Comparison of ENCODE assay signal across 20 cellular contexts in the genomic region with DNA sequence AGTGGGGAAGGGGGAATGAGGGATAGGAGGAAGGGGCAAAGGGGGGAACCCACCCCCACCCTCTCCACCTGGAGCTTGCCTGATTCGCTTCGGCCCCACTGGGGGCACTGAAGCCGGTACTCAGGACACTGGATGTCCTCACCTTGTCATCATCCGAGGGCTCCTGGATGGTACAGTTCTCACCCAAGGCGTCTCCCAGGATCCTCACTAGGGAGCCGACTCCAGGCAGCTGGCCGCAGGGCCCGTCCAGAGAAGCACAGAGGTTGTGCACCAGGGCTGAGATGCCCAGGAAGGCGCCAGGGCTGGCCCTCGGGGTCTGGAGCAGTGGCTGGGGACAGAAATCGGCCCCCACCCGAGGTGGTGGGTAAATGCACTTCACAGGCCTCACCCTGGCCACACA.
DNase-seq lines count a peak whose midpoint lies in the region; ATAC-seq and TF ChIP-seq lines count a peak whose summit lies in the region.
"Had no signal": no experiment of that assay in that cellular context is flagged by ENCODE, and none has a peak within 500 bp of the region (broad histone marks: within the 10 kb centered on the region; RNA-seq: fewer than 3 reads in every experiment).

No MANE protein-coding gene starts in this region.

- H3K4me2 ChIP-seq in IMR-90 (ENCODE audit: low read depth, low read length), result no peak overlapping the region

- in situ Hi-C loops in IMR-90 (cut with MboI; ENCODE audit: low sequenced_read_pairs) (no loop called here), gastrocnemius medialis (cut with MboI; ENCODE audit: low sequenced_read_pairs in 4 of 4) (no loop called here)

- H4K5ac ChIP-seq in IMR-90 (ENCODE audit: low read depth, low read length), result no peak overlapping the region

- H3K23ac ChIP-seq in IMR-90 (ENCODE audit: low read depth, low read length), result no peak overlapping the region

- no peak overlapping the region for H2BK15ac ChIP-seq in IMR-90 (ENCODE audit: low read depth, low read length)

- TF ChIP-seq POLR2A in IMR-90 (IDR thresholded peaks at IDR 0.05; ENCODE audit: low read depth, low read length), result no peak
- TF ChIP-seq POLR2A in gastrocnemius medialis (IDR thresholded peaks at IDR 0.05), result no peak

- H2BK5ac ChIP-seq in IMR-90 (ENCODE audit: low read depth, low read length, poor library complexity, severe bottlenecking), result no peak overlapping the region

- no peak overlapping the region for H3K9ac ChIP-seq in IMR-90 (ENCODE audit: low read depth, low read length)

- H3K4ac ChIP-seq in IMR-90 (ENCODE audit: low read depth, low read length), result no peak overlapping the region

- H3K27me3 ChIP-seq in IMR-90 (ENCODE audit: control insufficient read depth, insufficient read depth, low read length) (no peaks in the 10 kb centered on the region), ascending aorta (no peaks in the 10 kb centered on the region), gastrocnemius medialis (no peaks in the 10 kb centered on the region), SJCRH30 (no peaks in the 10 kb centered on the region)
- H3K27me3 ChIP-seq: brain microvascular endothelial cell, colonic mucosa, ovary, sigmoid colon, testis had no signal

- TF ChIP-seq CTCF in IMR-90 (conservative IDR thresholded peaks at IDR 0.05; ENCODE audit: low read depth, low read length), result no peak
- no peak for TF ChIP-seq CTCF in ascending aorta (IDR thresholded peaks at IDR 0.05)
- TF ChIP-seq CTCF in gastrocnemius medialis (IDR thresholded peaks at IDR 0.05 in 4 of 5, conservative IDR thresholded peaks at IDR 0.05 in 1 of 5), result no peak

- no peaks in the 10 kb centered on the region for H4K20me1 ChIP-seq in IMR-90 (ENCODE audit: insufficient read depth, low read length)

- H2AK9ac ChIP-seq in IMR-90 (replicated peaks; ENCODE audit: low read depth, low read length, poor library complexity), result no peak overlapping the region

- H3K9me3 ChIP-seq in IMR-90 (ENCODE audit: control insufficient read depth, insufficient read depth, low read length) (peaks cover 5% of the 10 kb centered on the region; the same call in 1 of the 2 replicates), ascending aorta (peaks cover 0 to 9% of the 10 kb centered on the region in 2 donors), gastrocnemius medialis (no peaks in the 10 kb centered on the region), SJCRH30 (replicated peaks) (no peaks in the 10 kb centered on the region)
- H3K9me3 ChIP-seq: colonic mucosa, ovary, testis had no signal

- no peak overlapping the region for H4K8ac ChIP-seq in IMR-90 (ENCODE audit: low read depth in 2 of 2, low read length in 2 of 2)

- H3K4me3 ChIP-seq in IMR-90 (ENCODE audit: insufficient read depth, low read depth, low read length) (no peak overlapping the region), ascending aorta (no peak overlapping the region), gastrocnemius medialis (no peak overlapping the region), SJCRH30 (no peak overlapping the region)
- H3K4me3 ChIP-seq: colonic mucosa, ovary, sigmoid colon, testis had no signal

- H3K27ac ChIP-seq in IMR-90 (ENCODE audit: insufficient read depth, low read length), result no peak overlapping the region
- peak overlapping the region; percentile 87 to 96 for H3K27ac ChIP-seq in ascending aorta
- H3K27ac ChIP-seq in gastrocnemius medialis, result peak overlapping the region; percentile 84 to 96 (median 92)
- H3K27ac ChIP-seq in SJCRH30, result no peak overlapping the region; the same call in 1 of the 2 replicates
- H3K27ac ChIP-seq: brain microvascular endothelial cell, colonic mucosa had no signal

- 93% methylated on average over 9 of the region's 12 CpGs; no CpG with 5 or more reads in 1 of the 2 experiments for WGBS in IMR-90 (ENCODE audit: extremely low coverage in 2 of 2, insufficient read length in 1 of 2), 2 experiments

- no TSS peak for BruUV-seq in IMR-90 (replicated peaks; lab: Mats Ljungman, UMichigan)

- no peak overlapping the region for H2AFZ ChIP-seq in IMR-90 (replicated peaks; ENCODE audit: low read length, poor library complexity)

- no peak overlapping the region for H3K56ac ChIP-seq in IMR-90 (ENCODE audit: extremely low read depth, insufficient read depth, low read length)

- H4K91ac ChIP-seq in IMR-90 (ENCODE audit: insufficient read depth, low read depth, low read length), result no peak overlapping the region

- ATAC-seq in IMR-90 (ENCODE audit: low read depth), result no peak
- ATAC-seq in gastrocnemius medialis, result no peak
- ATAC-seq in HG03196 (IDR thresholded peaks at IDR 0.05; ENCODE audit: unreplicated experiment), result no peak

- CTCF ChIA-PET in IMR-90 (lab: Yijun Ruan, JAX), result no interaction called here

- POLR2A ChIA-PET in IMR-90 (lab: Charles Lee; ENCODE audit: unreplicated experiment), result no interaction called here

- H3K14ac ChIP-seq in IMR-90 (replicated peaks; ENCODE audit: low read depth, low read length), result no peak overlapping the region

- dilution Hi-C loops in IMR-90 (cut with HindIII; ENCODE audit: low sequenced_read_pairs, unreplicated experiment), result no loop called here

- peaks cover 0 to 3% of the 10 kb centered on the region in 2 experiments; a peak in 1 of 4 replicates for H3K79me1 ChIP-seq in IMR-90 (ENCODE audit: low read depth in 1 of 2, low read length in 2 of 2)

- H2BK120ac ChIP-seq in IMR-90 (ENCODE audit: low read depth, low read length), result no peak overlapping the region

- peak overlapping the region; percentile 21; the same call in 1 of the 2 replicates for H2AK5ac ChIP-seq in IMR-90 (ENCODE audit: low read depth, low read length)

- peaks cover 18% of the 10 kb centered on the region for H3K4me1 ChIP-seq in IMR-90 (ENCODE audit: control insufficient read depth, insufficient read depth, low read length)
- H3K4me1 ChIP-seq in ascending aorta, result peaks cover 14 to 37% of the 10 kb centered on the region in 2 donors
- H3K4me1 ChIP-seq in gastrocnemius medialis, result peaks cover 33 to 34% of the 10 kb centered on the region in 2 donors
- H3K4me1 ChIP-seq in SJCRH30, result peaks cover 25% of the 10 kb centered on the region

- TF ChIP-seq RAD21 in IMR-90 (IDR thresholded peaks at IDR 0.05; ENCODE audit: low read length), result no peak

- DNase-seq in D341Med (ENCODE audit: low spot score) (peak; percentile 26), IMR-90 (no peak), ascending aorta (ENCODE audit: low spot score in 2 of 2) (no peak), gastrocnemius medialis (peak in 1 of 2 donors; percentile 37), epidermal melanocyte (ENCODE audit: insufficient read length, low spot score) (no peak), SJCRH30 (no peak)
- DNase-seq: activated CD4-positive, alpha-beta T cell treated with anti-CD3 and anti-CD28 coated beads, Interleukin-2, amount 50 U/mL, for 4 hours; activated CD8-positive, alpha-beta memory T cell treated with anti-CD3 and anti-CD28 coated beads, Interleukin-2, amount 50 U/mL, for 48 hours; activated effector memory CD4-positive, alpha-beta T cell treated with Interleukin-2 at 50 U/mL for 16 hours; brain microvascular endothelial cell; colonic mucosa; DND-41; head of caudate nucleus; NCI-H1417 treated with DMSO at 0.1 percent for 48 hours; NCI-H524 treated with DMSO at 0.1 percent for 48 hours; ovary; sigmoid colon; T-helper 2 cell; testis had no signal

- no peak overlapping the region for H3K18ac ChIP-seq in IMR-90 (ENCODE audit: low read depth, low read length)

- H2BK20ac ChIP-seq in IMR-90 (ENCODE audit: low read depth, low read length), result no peak overlapping the region

- intact Hi-C loops in IMR-90 (cut with micrococcal nuclease) (no loop called here), ascending aorta (cut with DNase I) (loop anchor here (10.0 kb wide), 1 partner anchor 530 kb away; no protein-coding TSS in a partner anchor), gastrocnemius medialis (cut with DNase I; ENCODE audit: low total_unique reads) (loop anchor here (10.0 kb wide), 1 partner anchor 220 kb away; no protein-coding TSS in a partner anchor)

- H3K36me3 ChIP-seq in IMR-90 (ENCODE audit: control insufficient read depth, insufficient read depth, low read length), result no peaks in the 10 kb centered on the region
- H3K36me3 ChIP-seq in ascending aorta, result no peaks in the 10 kb centered on the region
- no peaks in the 10 kb centered on the region for H3K36me3 ChIP-seq in gastrocnemius medialis
- H3K36me3 ChIP-seq in SJCRH30, result no peaks in the 10 kb centered on the region
- H3K36me3 ChIP-seq: brain microvascular endothelial cell, colonic mucosa, ovary, sigmoid colon had no signal

- peaks cover 14% of the 10 kb centered on the region for H3K9me1 ChIP-seq in IMR-90 (ENCODE audit: insufficient read depth, low read length)

TF ChIP-seq in IMR-90, 13 proteins besides CTCF, POLR2A, EP300 and RAD21 (continues in another document):
- TF ChIP-seq SMC3 (IDR thresholded peaks at IDR 0.05; ENCODE audit: low read depth, low read length) (no peak), MAZ (IDR thresholded peaks at IDR 0.05; ENCODE audit: borderline replicate concordance, low read depth, low read length) (no peak), USF2 (IDR thresholded peaks at IDR 0.05; ENCODE audit: low read depth, low read length) (no peak), CEBPB (IDR thresholded peaks at IDR 0.05; ENCODE audit: low read depth, low read length) (no peak), FOS (IDR thresholded peaks at IDR 0.05; ENCODE audit: low read depth, low read length) (no peak), ELK1 (IDR thresholded peaks at IDR 0.05; ENCODE audit: borderline replicate concordance, low read depth, low read length) (no peak), RFX5 (IDR thresholded peaks at IDR 0.05; ENCODE audit: low read depth, low read length) (no peak), NFE2L2 (IDR thresholded peaks at IDR 0.05; ENCODE audit: low read depth, low read length) (no peak), MAFK (IDR thresholded peaks at IDR 0.05; ENCODE audit: low read depth, low read length) (no peak), CHD1 (IDR thresholded peaks at IDR 0.05; ENCODE audit: low read depth, low read length) (no peak), MXI1 (IDR thresholded peaks at IDR 0.05; ENCODE audit: borderline replicate concordance, low read depth, low read length) (no peak)

Comparison
In these comparisons a context has a peak if more than half of its experiments do, and no peak if none do; other contexts are left out.
1. H3K27ac ChIP-seq: peak in ascending aorta (2 of 2) and gastrocnemius medialis (4 of 4); none in IMR-90 (single experiment) and SJCRH30 (single experiment).